ENCODE assay signal across 8 cellular contexts in the genomic region with DNA sequence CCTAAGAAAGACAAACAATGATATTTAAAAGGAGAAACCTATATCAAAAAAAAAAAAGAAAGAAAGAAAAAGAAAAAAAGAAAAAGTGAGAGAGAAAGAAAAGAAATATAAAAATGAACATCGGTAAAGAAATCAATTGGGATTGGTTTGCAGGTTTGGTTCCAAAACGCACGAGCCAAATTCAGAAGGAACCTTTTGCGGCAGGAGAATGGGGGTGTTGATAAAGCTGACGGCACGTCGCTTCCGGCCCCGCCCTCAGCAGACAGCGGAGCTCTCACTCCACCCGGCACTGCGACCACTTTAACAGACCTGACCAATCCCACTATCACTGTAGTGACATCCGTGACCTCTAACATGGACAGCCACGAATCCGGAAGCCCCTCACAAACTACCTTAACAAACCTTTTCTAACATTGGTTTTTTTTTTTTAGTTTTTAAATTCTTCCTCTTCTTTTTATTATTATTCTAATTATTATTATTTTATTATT. TPM values are rescaled to one million over a fixed set of nuclear protein-coding genes. Genes with fewer than 3 reads are reported as not detected.
DNase-seq lines count a peak whose midpoint lies in the region; ATAC-seq and TF ChIP-seq lines count a peak whose summit lies in the region.

No MANE protein-coding gene starts in this region.

- H3K79me2 ChIP-seq in GM23248 (ENCODE audit: insufficient read depth) = no peaks in the 10 kb centered on the region

- POLR2A ChIA-PET in CD8-positive, alpha-beta memory T cell (lab: Charles Lee) = interaction anchor here (0.8 kb wide), 1 partner anchor 26 kb away, joined by 5 read pairs; no protein-coding TSS in a partner anchor

- no peaks in the 10 kb centered on the region for H3K36me3 Mint-ChIP-seq in CD8-positive, alpha-beta memory T cell
- no peaks in the 10 kb centered on the region for H3K36me3 Mint-ChIP-seq in glutamatergic neuron (ENCODE audit: unreplicated experiment)

- H3K4me1 ChIP-seq in CD8-positive, alpha-beta memory T cell (ENCODE audit: insufficient read depth, low read length) = no peaks in the 10 kb centered on the region
- no peaks in the 10 kb centered on the region for H3K4me1 ChIP-seq in GM23248 (ENCODE audit: insufficient read depth)

- H3K9me3 ChIP-seq in CD8-positive, alpha-beta memory T cell (ENCODE audit: low read length) = no peaks in the 10 kb centered on the region
- no peaks in the 10 kb centered on the region for H3K9me3 ChIP-seq in GM23248 (ENCODE audit: low read depth)
- H3K9me3 ChIP-seq in MG63 = no peaks in the 10 kb centered on the region

- peaks cover 48 to 87% of the 10 kb centered on the region in 2 donors for H3K27me3 Mint-ChIP-seq in CD8-positive, alpha-beta memory T cell
- peaks cover 1% of the 10 kb centered on the region for H3K27me3 Mint-ChIP-seq in glutamatergic neuron (ENCODE audit: unreplicated experiment)

- peak overlapping the region in 6 of 7 donors; percentile 0 to 68 (median 44) for H3K4me3 Mint-ChIP-seq in CD8-positive, alpha-beta memory T cell
- H3K4me3 Mint-ChIP-seq in glutamatergic neuron (ENCODE audit: unreplicated experiment) = peak overlapping the region; percentile 73

- no peaks in the 10 kb centered on the region for H3F3A ChIP-seq in GM23248 (ENCODE audit: insufficient read depth)

- H3K9ac ChIP-seq in GM23248 = no peak overlapping the region

- CTCF ChIA-PET in CD8-positive, alpha-beta memory T cell (lab: Charles Lee) = no interaction called here

- H3K27ac ChIP-seq in CD8-positive, alpha-beta memory T cell (ENCODE audit: low read depth, low read length) = no peak overlapping the region
- H3K27ac ChIP-seq in GM23248 = no peak overlapping the region

- H2AFZ ChIP-seq in GM23248 = peak overlapping the region; percentile 70

- peaks cover 7% of the 10 kb centered on the region in 3 donors for H3K4me1 Mint-ChIP-seq in CD8-positive, alpha-beta memory T cell
- peaks cover 2% of the 10 kb centered on the region for H3K4me1 Mint-ChIP-seq in glutamatergic neuron (ENCODE audit: low read depth, unreplicated experiment)

- peaks cover 37% of the 10 kb centered on the region for H3K27me3 ChIP-seq in CD8-positive, alpha-beta memory T cell (ENCODE audit: insufficient read depth, low read length, poor library complexity, severe bottlenecking)
- H3K27me3 ChIP-seq in GM23248 (replicated peaks; ENCODE audit: insufficient read depth) = no peaks in the 10 kb centered on the region
- H3K27me3 ChIP-seq in MG63 = no peaks in the 10 kb centered on the region

- no peak overlapping the region for H3K4me3 ChIP-seq in CD8-positive, alpha-beta memory T cell (ENCODE audit: low read length)
- H3K4me3 ChIP-seq in GM23248 = peak overlapping the region; percentile 62
- no peak overlapping the region for H3K4me3 ChIP-seq in MG63

- H3K4me2 ChIP-seq in GM23248 (ENCODE audit: unreplicated experiment) = peak overlapping the region; percentile 47

- H3K36me3 ChIP-seq in CD8-positive, alpha-beta memory T cell (ENCODE audit: insufficient read depth, low read length) = no peaks in the 10 kb centered on the region
- H3K36me3 ChIP-seq in GM23248 (ENCODE audit: low read depth) (no peaks in the 10 kb centered on the region), MG63 (no peaks in the 10 kb centered on the region)

- H3K27ac Mint-ChIP-seq in CD8-positive, alpha-beta memory T cell = peak overlapping the region in 1 of 8 donors; percentile 68
- H3K27ac Mint-ChIP-seq in glutamatergic neuron (ENCODE audit: unreplicated experiment) = no peak overlapping the region

- no peaks in the 10 kb centered on the region for H4K20me1 ChIP-seq in GM23248 (ENCODE audit: insufficient read depth)

- in situ Hi-C loops in GM23248 (cut with MboI) = no loop called here

- no peak for TF ChIP-seq CTCF in glutamatergic neuron (IDR thresholded peaks at IDR 0.05; ENCODE audit: partially characterized antibody, unreplicated experiment)

- DNase-seq in CD8-positive, alpha-beta memory T cell = no peak
- DNase-seq in GM23248 = no peak
- DNase-seq in SW480 (ENCODE audit: low spot score) = peak; percentile 25
- no peak for DNase-seq in glutamatergic neuron
- no peak for DNase-seq in superior temporal gyrus (ENCODE audit: extremely low spot score)
- DNase-seq in MG63 = no peak
- no peak for DNase-seq in SHP77 (lab: John Stamatoyannopoulos, UW)

- H3K9me3 Mint-ChIP-seq in CD8-positive, alpha-beta memory T cell = no peaks in the 10 kb centered on the region
- no peaks in the 10 kb centered on the region for H3K9me3 Mint-ChIP-seq in glutamatergic neuron (ENCODE audit: unreplicated experiment)

- no peaks in the 10 kb centered on the region for H3K9me2 ChIP-seq in GM23248 (ENCODE audit: insufficient read depth)

- 35 to 39% methylated on average over 15 of the region's 15 CpGs for WGBS in GM23248 (ENCODE audit: low coverage in 1 of 2, low lambda C conversion rate in 2 of 2, missing lambda C conversion rate in 2 of 2), 2 experiments

- ATAC-seq in GM18498 (IDR thresholded peaks at IDR 0.05; ENCODE audit: unreplicated experiment) = no peak

RNA-seq across cellular contexts. Expression of gene LHX9, which starts 11.7 kb away (rescaled TPM):
- under 1 TPM in 1 of 2 experiments, not detected in 1; 0.07 TPM for total RNA-seq in CD8-positive, alpha-beta memory T cell
- polyA plus RNA-seq in CD8-positive, alpha-beta memory T cell = not detected
- total RNA-seq in GM23248 (2014; rRNA removed; shearing (Covaris generic)) = 0.13 and 0.43 TPM in 2 replicates
- polyA plus RNA-seq in GM23248 (2016; fragmentation: Nextera tagmentation; extraction: Ambion mirVana) = 1.3 and 1.5 TPM in 2 replicates
- total RNA-seq in glutamatergic neuron (ENCODE audit: unreplicated experiment) = 37.2 TPM
- 0.37 and 0.76 TPM in 2 replicates for total RNA-seq in MG63 (2014; rRNA removed; shearing (Covaris generic); ENCODE audit: low replicate concordance)

RNA-seq across cellular contexts. Expression of gene C1orf53, which starts 26.5 kb away (rescaled TPM):
- 1 to 10 TPM; 2.9 TPM for total RNA-seq in CD8-positive, alpha-beta memory T cell
- not detected for polyA plus RNA-seq in CD8-positive, alpha-beta memory T cell
- total RNA-seq in GM23248 (2014; rRNA removed; shearing (Covaris generic)) = 17.3 and 90.2 TPM in 2 replicates
- polyA plus RNA-seq in GM23248 (2016; fragmentation: Nextera tagmentation; extraction: Ambion mirVana) = 39.8 and 41.9 TPM in 2 replicates
- 5.9 TPM for total RNA-seq in glutamatergic neuron (ENCODE audit: unreplicated experiment)
- total RNA-seq in MG63 (2014; rRNA removed; shearing (Covaris generic); ENCODE audit: low replicate concordance) = 7.6 and 12.6 TPM in 2 replicates

Comparison
In these comparisons a context has a peak if more than half of its experiments do, and no peak if none do; other contexts are left out.
1. RNA of gene LHX9, which starts 11.7 kb away (total RNA-seq): 37.2 TPM in glutamatergic neuron (single experiment); 0.37 to 0.76 TPM in MG63, 0.13 to 0.43 TPM in GM23248 and 0.07 TPM in CD8-positive, alpha-beta memory T cell; every median in the first group is over 10 times any median in the second.